Comparison of ENCODE assay signal across 2 cellular contexts in genomic region chr20:31722388-31723281, GRCh38.
TF ChIP-seq lines count a peak whose summit lies in the region.

BCL2L1 (minus strand) TSS chr20:31722868; CDS start chr20:31722218, 650 bp downstream.

TF ChIP-seq in HEK293, 187 proteins besides CTCF, POLR2A, EP300 and RAD21 (continued from another document):
- TF ChIP-seq SP2 (tag by site-specific recombination; IDR thresholded peaks at IDR 0.05) (peak; percentile 75), ZNF362 (tag by site-specific recombination; IDR thresholded peaks at IDR 0.05) (no peak), KLF17 (tag by site-specific recombination; IDR thresholded peaks at IDR 0.05) (no peak), ZNF202 (tag by site-specific recombination; IDR thresholded peaks at IDR 0.05; ENCODE audit: borderline replicate concordance) (no peak), GLIS2 (tag by site-specific recombination; IDR thresholded peaks at IDR 0.05) (peak; percentile 33), GLI4 (tag by site-specific recombination; IDR thresholded peaks at IDR 0.05) (no peak), MEIS1 (CRISPR knock-in tag; IDR thresholded peaks at IDR 0.05; ENCODE audit: borderline replicate concordance) (no peak), PRDM4 (tag by site-specific recombination; IDR thresholded peaks at IDR 0.05) (no peak), ZNF423 (tag by site-specific recombination; IDR thresholded peaks at IDR 0.05) (no peak), BCL11B (tag by site-specific recombination; IDR thresholded peaks at IDR 0.05; ENCODE audit: low read depth) (no peak)
TF ChIP-seq in HEK293: peak in this region for 27.

TF ChIP-seq in K562, 482 proteins besides CTCF, POLR2A, EP300 and RAD21 (continued from another document and continues in another):
- no peak for TF ChIP-seq HEY1 (CRISPR knock-in tag; IDR thresholded peaks at IDR 0.05; ENCODE audit: borderline replicate concordance)
- TF ChIP-seq CCAR2 (IDR thresholded peaks at IDR 0.05; ENCODE audit: low read depth, low read length): no peak
- no peak for TF ChIP-seq LEF1 (IDR thresholded peaks at IDR 0.05)
- TF ChIP-seq ZMIZ1 (IDR thresholded peaks at IDR 0.05; ENCODE audit: low read depth in 2 of 2, low read length in 2 of 2): 0 out of 4 replicates have a peak, but pooled peaks of 1 of the 2 experiments have one; percentile 20
- no peak for TF ChIP-seq ZBTB34 (CRISPR knock-in tag; IDR thresholded peaks at IDR 0.05)
- no peak for TF ChIP-seq SMARCC2 (IDR thresholded peaks at IDR 0.05; ENCODE audit: low read depth)
- no peak for TF ChIP-seq LCOR (CRISPR knock-in tag; IDR thresholded peaks at IDR 0.05)
- TF ChIP-seq ZNF174 (CRISPR knock-in tag; IDR thresholded peaks at IDR 0.05): no peak
- TF ChIP-seq MEIS2 (IDR thresholded peaks at IDR 0.05; ENCODE audit: partially characterized antibody): no peak
- TF ChIP-seq ARID2 (IDR thresholded peaks at IDR 0.05): no peak
- TF ChIP-seq GABPB2 (CRISPR knock-in tag; conservative IDR thresholded peaks at IDR 0.05): no peak
- no peak; the same call in 1 of the 2 replicates for TF ChIP-seq POLR2AphosphoS2 (IDR thresholded peaks at IDR 0.05; ENCODE audit: low read length)
- TF ChIP-seq NFIX (CRISPR knock-in tag; IDR thresholded peaks at IDR 0.05; ENCODE audit: low read depth): no peak
- TF ChIP-seq TRIM25 (IDR thresholded peaks at IDR 0.05; ENCODE audit: borderline replicate concordance): no peak
- no peak for TF ChIP-seq E4F1 (CRISPR knock-in tag; IDR thresholded peaks at IDR 0.05; ENCODE audit: borderline replicate concordance)
- no peak for TF ChIP-seq KLF13 (tag; IDR thresholded peaks at IDR 0.05; ENCODE audit: borderline replicate concordance, low read depth)
- TF ChIP-seq HDAC6 (IDR thresholded peaks at IDR 0.05; ENCODE audit: low read depth, low read length): no peak
- TF ChIP-seq NFRKB (IDR thresholded peaks at IDR 0.05; ENCODE audit: low read depth): peak; percentile 93; the same call in 1 of the 2 replicates
- TF ChIP-seq FOXK1 (CRISPR knock-in tag; IDR thresholded peaks at IDR 0.05; ENCODE audit: borderline replicate concordance): no peak
- no peak for TF ChIP-seq NEUROD1 (IDR thresholded peaks at IDR 0.05; ENCODE audit: borderline replicate concordance, low read depth, low read length, partially characterized antibody)
- TF ChIP-seq ZC3H8 (IDR thresholded peaks at IDR 0.05): no peak
- TF ChIP-seq ZNF354B (CRISPR knock-in tag; IDR thresholded peaks at IDR 0.05): no peak
- TF ChIP-seq MNT (conservative IDR thresholded peaks at IDR 0.05): peak; percentile 38 to 66; a peak in 2 of 4 replicates
- TF ChIP-seq TCF7 (IDR thresholded peaks at IDR 0.05; ENCODE audit: borderline replicate concordance): no peak
- TF ChIP-seq ZNF79 (CRISPR knock-in tag; IDR thresholded peaks at IDR 0.05; ENCODE audit: low read depth): 0 out of 2 replicates have a peak, but pooled peaks have one; percentile 46
- TF ChIP-seq RCOR1 (IDR thresholded peaks at IDR 0.05; ENCODE audit: borderline replicate concordance in 1 of 2, low read depth in 2 of 2, low read length in 2 of 2): no peak; a peak in 2 of 4 replicates
- TF ChIP-seq TRIM24 (IDR thresholded peaks at IDR 0.05): 0 out of 4 replicates have a peak, but pooled peaks of 1 of the 2 experiments have one; percentile 8
- no peak; the same call in 1 of the 2 replicates for TF ChIP-seq FOXJ2 (tag; IDR thresholded peaks at IDR 0.05)
- TF ChIP-seq TSHZ1 (CRISPR knock-in tag; IDR thresholded peaks at IDR 0.05): no peak
- TF ChIP-seq TBP (optimal IDR thresholded peaks at IDR 0.05; ENCODE audit: low read depth, low read length): peak; percentile 26
- no peak for TF ChIP-seq MIER1 (IDR thresholded peaks at IDR 0.05; ENCODE audit: low read depth)
- no peak for TF ChIP-seq RFX7 (CRISPR knock-in tag; IDR thresholded peaks at IDR 0.05)
- no peak for TF ChIP-seq TRIM28 (IDR thresholded peaks at IDR 0.05)
- peak; percentile 42 for TF ChIP-seq TAF9B (IDR thresholded peaks at IDR 0.05; ENCODE audit: partially characterized antibody)
- TF ChIP-seq HDAC3 (IDR thresholded peaks at IDR 0.05; ENCODE audit: borderline replicate concordance, partially characterized antibody): no peak
- TF ChIP-seq NBN (IDR thresholded peaks at IDR 0.05; ENCODE audit: low read depth): 0 out of 2 replicates have a peak, but pooled peaks have one; percentile 18
- no peak for TF ChIP-seq ZSCAN29 (IDR thresholded peaks at IDR 0.05)
- no peak; the same call in 1 of the 2 replicates for TF ChIP-seq HCFC1 (IDR thresholded peaks at IDR 0.05; ENCODE audit: low read depth, low read length)
- no peak for TF ChIP-seq ZNF124 (CRISPR knock-in tag; IDR thresholded peaks at IDR 0.05)
- no peak for TF ChIP-seq SNRNP70 (optimal IDR thresholded peaks at IDR 0.05; ENCODE audit: low read depth, low read length)
- no peak for TF ChIP-seq NONO (IDR thresholded peaks at IDR 0.05; ENCODE audit: low read depth in 2 of 2, low read length in 1 of 2)
- peak; percentile 58 for TF ChIP-seq DEAF1 (CRISPR knock-in tag; IDR thresholded peaks at IDR 0.05)
- no peak for TF ChIP-seq SRSF9 (IDR thresholded peaks at IDR 0.05; ENCODE audit: borderline replicate concordance, low read depth, low read length)
- TF ChIP-seq COPS2 (conservative IDR thresholded peaks at IDR 0.05): no peak
- no peak for TF ChIP-seq ADNP (tag; IDR thresholded peaks at IDR 0.05)
- no peak for TF ChIP-seq ZNF584 (CRISPR knock-in tag; IDR thresholded peaks at IDR 0.05; ENCODE audit: low read depth)
- TF ChIP-seq ZNF695 (CRISPR knock-in tag; IDR thresholded peaks at IDR 0.05): no peak
- 0 out of 2 replicates have a peak, but pooled peaks have one; percentile 45 for TF ChIP-seq ZNF212 (CRISPR knock-in tag; IDR thresholded peaks at IDR 0.05)
